In the genomic region with DNA sequence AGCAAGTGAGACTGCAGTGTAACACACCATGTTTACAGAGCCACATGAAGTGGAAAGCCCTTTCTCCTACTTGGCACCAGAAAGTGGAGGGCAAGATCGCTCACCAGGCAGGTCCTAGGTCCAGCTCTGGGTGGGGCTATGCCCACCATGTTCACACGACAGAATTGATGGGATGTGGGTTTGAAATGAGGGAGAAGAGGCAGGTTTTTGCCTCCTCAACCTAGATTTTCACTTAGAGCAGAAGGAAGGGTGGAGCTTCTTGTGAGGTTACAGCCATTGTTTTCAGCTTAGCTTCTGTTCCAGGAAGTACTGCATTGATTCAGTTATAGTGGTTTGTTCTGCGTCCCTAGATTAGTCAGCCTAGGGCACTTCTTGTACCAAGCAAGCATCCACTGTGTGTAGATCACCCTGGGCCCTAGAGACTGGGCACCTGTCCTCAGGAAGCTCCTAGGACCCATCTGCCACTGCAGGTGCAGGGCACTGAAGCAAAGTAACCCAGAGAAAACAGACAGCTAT, we compare ENCODE assay signal across 1 cellular context.
TF ChIP-seq lines count a peak whose summit lies in the region.

No MANE protein-coding gene starts in this region.

TF ChIP-seq in K562, 482 proteins besides CTCF, POLR2A, EP300 and RAD21 (continued from another document):
- TF ChIP-seq, protein P1, sequence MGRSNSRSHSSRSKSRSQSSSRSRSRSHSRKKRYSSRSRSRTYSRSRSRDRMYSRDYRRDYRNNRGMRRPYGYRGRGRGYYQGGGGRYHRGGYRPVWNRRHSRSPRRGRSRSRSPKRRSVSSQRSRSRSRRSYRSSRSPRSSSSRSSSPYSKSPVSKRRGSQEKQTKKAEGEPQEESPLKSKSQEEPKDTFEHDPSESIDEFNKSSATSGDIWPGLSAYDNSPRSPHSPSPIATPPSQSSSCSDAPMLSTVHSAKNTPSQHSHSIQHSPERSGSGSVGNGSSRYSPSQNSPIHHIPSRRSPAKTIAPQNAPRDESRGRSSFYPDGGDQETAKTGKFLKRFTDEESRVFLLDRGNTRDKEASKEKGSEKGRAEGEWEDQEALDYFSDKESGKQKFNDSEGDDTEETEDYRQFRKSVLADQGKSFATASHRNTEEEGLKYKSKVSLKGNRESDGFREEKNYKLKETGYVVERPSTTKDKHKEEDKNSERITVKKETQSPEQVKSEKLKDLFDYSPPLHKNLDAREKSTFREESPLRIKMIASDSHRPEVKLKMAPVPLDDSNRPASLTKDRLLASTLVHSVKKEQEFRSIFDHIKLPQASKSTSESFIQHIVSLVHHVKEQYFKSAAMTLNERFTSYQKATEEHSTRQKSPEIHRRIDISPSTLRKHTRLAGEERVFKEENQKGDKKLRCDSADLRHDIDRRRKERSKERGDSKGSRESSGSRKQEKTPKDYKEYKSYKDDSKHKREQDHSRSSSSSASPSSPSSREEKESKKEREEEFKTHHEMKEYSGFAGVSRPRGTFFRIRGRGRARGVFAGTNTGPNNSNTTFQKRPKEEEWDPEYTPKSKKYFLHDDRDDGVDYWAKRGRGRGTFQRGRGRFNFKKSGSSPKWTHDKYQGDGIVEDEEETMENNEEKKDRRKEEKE (IDR thresholded peaks at IDR 0.05; ENCODE audit: borderline replicate concordance in 1 of 2, control insufficient read depth in 1 of 2, low read depth in 2 of 2, low read length in 1 of 2): no peak
- TF ChIP-seq RFX1 (IDR thresholded peaks at IDR 0.05): no peak
- no peak for TF ChIP-seq NR1H2 (CRISPR knock-in tag; IDR thresholded peaks at IDR 0.05)
